Comparison of ENCODE assay signal across 13 cellular contexts in genomic region chr6:139580592-139581484, GRCh38.
DNase-seq lines count a peak whose midpoint lies in the region; ATAC-seq and TF ChIP-seq lines count a peak whose summit lies in the region.
"Had no signal": no experiment of that assay in that cellular context is flagged by ENCODE, and none has a peak within 500 bp of the region (broad histone marks: within the 10 kb centered on the region; RNA-seq: fewer than 3 reads in every experiment).

No MANE protein-coding gene starts in this region.

- H3K27me3 Mint-ChIP-seq in T-cell = peaks cover 0 to 10% of the 10 kb centered on the region in 2 donors

- no peaks in the 10 kb centered on the region for H3K27me3 ChIP-seq in ovary
- H3K27me3 ChIP-seq: BLaER1 had no signal

- CTCF ChIA-PET in GM10248 (lab: Yijun Ruan, JAX) = no interaction called here
- CTCF ChIA-PET in T-cell (lab: Charles Lee) = interaction anchor here in 1 of 2 donors (1.0 kb wide), 1 partner anchor 8 kb away, joined by 3 read pairs; no protein-coding TSS in a partner anchor

- POLR2A ChIA-PET in GM10248 (lab: Yijun Ruan, JAX) = no interaction called here
- POLR2A ChIA-PET in T-cell (lab: Charles Lee) = interaction anchor here (0.5 kb wide), 2 partner anchors 86 to 516 kb away, joined by 3 to 4 read pairs; no protein-coding TSS in a partner anchor

- no peak overlapping the region for H3K27ac ChIP-seq in ovary
- H3K27ac ChIP-seq: BLaER1 had no signal

- DNase-seq in GM10248 (ENCODE audit: extremely low spot score) = peak; percentile 55
- no peak for DNase-seq in T-cell
- DNase-seq in NCI-H1105 (lab: John Stamatoyannopoulos, UW) = no peak
- DNase-seq in NCI-H2029 (lab: John Stamatoyannopoulos, UW) = no peak
- no peak for DNase-seq in hypothalamus (lab: John Stamatoyannopoulos, UW)
- no peak for DNase-seq in ovary
- DNase-seq: effector memory CD4-positive, alpha-beta T cell; NCI-H1436; posterior cingulate gyrus; SIG-M5 had no signal

- H3K27ac Mint-ChIP-seq in T-cell = peak overlapping the region; percentile 17 to 45

- no peaks in the 10 kb centered on the region for H3K9me3 Mint-ChIP-seq in T-cell

- intact Hi-C loops in ovary (cut with DNase I) = no loop called here

- H3K4me1 Mint-ChIP-seq in T-cell = peaks cover 16 to 18% (median 17%) of the 10 kb centered on the region in 3 donors

- TF ChIP-seq POLR2A in ovary (IDR thresholded peaks at IDR 0.05) = no peak

- peaks cover 2% of the 10 kb centered on the region for H3K4me1 ChIP-seq in ovary (ENCODE audit: insufficient read depth)
- H3K4me1 ChIP-seq: BLaER1 had no signal

- TF ChIP-seq CTCF in GM10248 (IDR thresholded peaks at IDR 0.05; ENCODE audit: control extremely low read depth, extremely low read depth, low read depth, missing control alignments) = no peak
- TF ChIP-seq CTCF in ovary (IDR thresholded peaks at IDR 0.05) = no peak

- no peaks in the 10 kb centered on the region for H3K36me3 Mint-ChIP-seq in T-cell

- ATAC-seq in GM19372 (IDR thresholded peaks at IDR 0.05; ENCODE audit: low read depth, unreplicated experiment) (peak; percentile 96), HG02870 (IDR thresholded peaks at IDR 0.05; ENCODE audit: unreplicated experiment) (peak; percentile 96), T-cell (replicated peaks in 1 of 4) (peak in 2 of 4 experiments; percentile 44 to 50)

- H3K9me3 ChIP-seq in ovary = no peaks in the 10 kb centered on the region
- H3K9me3 ChIP-seq: BLaER1 had no signal

- TF ChIP-seq EP300 in ovary (IDR thresholded peaks at IDR 0.05) = no peak

- 88 to 91% (median 89%) methylated on average over 9 of the region's 9 CpGs for WGBS in ovary, 3 donors

- H3K4me3 Mint-ChIP-seq in T-cell = peak overlapping the region in 1 of 3 donors; percentile 31

- no peak overlapping the region for H3K4me3 ChIP-seq in ovary
- H3K4me3 ChIP-seq: BLaER1 had no signal

- no peaks in the 10 kb centered on the region for H3K36me3 ChIP-seq in ovary
- H3K36me3 ChIP-seq: BLaER1 had no signal
